In genomic region chr12:106475662-106476061, GRCh38 we compare ENCODE assay signal across 1 cellular context.
DNase-seq lines count a peak whose midpoint lies in the region; ATAC-seq, FAIRE-seq and TF ChIP-seq lines count a peak whose summit lies in the region.
"Not testable (repeated sequence)": the region's sequence is repeated elsewhere in the genome, so short reads cannot be mapped to it uniquely, and the experiment has no call there.

No MANE protein-coding gene starts in this region.

- not testable (repeated sequence) for H3K79me2 ChIP-seq in K562 (ENCODE audit: control insufficient read depth, insufficient read depth, low read length)

- H3K36me3 ChIP-seq in K562 (ENCODE audit: control insufficient read depth, insufficient read depth, low read length), result not testable (repeated sequence)

- TF ChIP-seq CTCF in K562 (IDR thresholded peaks at IDR 0.05 in 2 of 3, conservative IDR thresholded peaks at IDR 0.05 in 1 of 3; ENCODE audit: insufficient read depth in 2 of 3, low read depth in 1 of 3, low read length in 3 of 3), result not testable (repeated sequence)

- not testable (repeated sequence) for H3K4me2 ChIP-seq in K562 (ENCODE audit: insufficient read depth, low read length)

- 58% methylated on average over 2 of the region's 3 CpGs for WGBS in K562 (ENCODE audit: insufficient coverage, low coverage, missing lambda C conversion rate)

- not testable (repeated sequence) for H2AFZ ChIP-seq in K562 (ENCODE audit: low read depth, low read length)

- not testable (repeated sequence) for DNase-seq in K562 (ENCODE audit: extremely low read depth in 1 of 4, low spot score in 3 of 4)

- TF ChIP-seq EP300 in K562 (IDR thresholded peaks at IDR 0.05; ENCODE audit: low read length), result not testable (repeated sequence)

- CTCF ChIA-PET in K562 (lab: Yijun Ruan, JAX; ENCODE audit: low intra/inter-chr PET ratio), result not testable (repeated sequence)

- POLR2A ChIA-PET in K562 (lab: Yijun Ruan, JAX), result not testable (repeated sequence)

- in situ Hi-C loops in K562 (cut with MboI), result not testable (repeated sequence)

- not testable (repeated sequence) for BruUV-seq in K562 (replicated peaks; lab: Mats Ljungman, UMichigan)

- H3K9me1 ChIP-seq in K562 (ENCODE audit: control insufficient read depth, insufficient read depth, low read length), result not testable (repeated sequence)

- FAIRE-seq in K562 (lab: Jason Lieb, UNC), result not testable (repeated sequence)

- H3K27me3 ChIP-seq in K562 (ENCODE audit: control insufficient read depth in 2 of 2, insufficient read depth in 2 of 2, low read length in 2 of 2), result not testable (repeated sequence)

- H3K9me3 ChIP-seq in K562 (replicated peaks; ENCODE audit: control insufficient read depth, insufficient read depth, low read depth, low read length), result not testable (repeated sequence)

- not testable (repeated sequence) for H4K20me1 ChIP-seq in K562 (replicated peaks; ENCODE audit: control insufficient read depth, insufficient read depth, low read length)

- not testable (repeated sequence) for H3K4me3 ChIP-seq in K562

- intact Hi-C loops in K562 (cut with micrococcal nuclease), result not testable (repeated sequence)

- H3K4me1 ChIP-seq in K562 (replicated peaks in 1 of 2; ENCODE audit: control insufficient read depth in 2 of 2, insufficient read depth in 2 of 2, low read length in 2 of 2), result not testable (repeated sequence)

- H3K27ac ChIP-seq in K562 (ENCODE audit: extremely low read depth, low read depth, low read length), result not testable (repeated sequence)

- not testable (repeated sequence) for TF ChIP-seq POLR2A in K562 (conservative IDR thresholded peaks at IDR 0.05)

- not testable (repeated sequence) for ATAC-seq in K562

- not testable (repeated sequence) for H3K9ac ChIP-seq in K562 (ENCODE audit: insufficient read depth in 1 of 2, low read depth in 2 of 2, low read length in 2 of 2)

- not testable (repeated sequence) for TF ChIP-seq RAD21 in K562 (CRISPR knock-in tag; conservative IDR thresholded peaks at IDR 0.05 in 1 of 2, IDR thresholded peaks at IDR 0.05 in 1 of 2)

TF ChIP-seq in K562, 482 proteins besides CTCF, POLR2A, EP300 and RAD21:
- TF ChIP-seq ZNF507 (tag; conservative IDR thresholded peaks at IDR 0.05) (peak; percentile 84), ZNF354B (CRISPR knock-in tag; IDR thresholded peaks at IDR 0.05) (0 out of 2 replicates have a peak, but pooled peaks have one; percentile 56)
TF ChIP-seq in K562: peak in this region for 2; not testable (repeated sequence) for 480.
